8 cellular contexts compared by ENCODE assay signal in genomic region chr1:206505702-206506375, GRCh38. TPM values are rescaled to one million over a fixed set of nuclear protein-coding genes. Genes with fewer than 3 reads are reported as not detected.
DNase-seq lines count a peak whose midpoint lies in the region; ATAC-seq and TF ChIP-seq lines count a peak whose summit lies in the region.

No MANE protein-coding gene starts in this region.

- no peaks in the 10 kb centered on the region for H3K9me3 Mint-ChIP-seq in central memory CD8-positive, alpha-beta T cell
- no peaks in the 10 kb centered on the region for H3K9me3 Mint-ChIP-seq in nephron progenitor cell

- no peak overlapping the region for H3K27ac Mint-ChIP-seq in central memory CD8-positive, alpha-beta T cell (ENCODE audit: low read depth)
- no peak overlapping the region for H3K27ac Mint-ChIP-seq in nephron progenitor cell

- DNase-seq in EL (peak; percentile 38), LHCN-M2 (ENCODE audit: low read depth) (peak; percentile 51), nephron progenitor cell (no peak), HUDEP-2 (lab: John Stamatoyannopoulos, UW; ENCODE audit: unreplicated experiment in 76 of 76) (no peak)
- no peak for DNase-seq in central memory CD8-positive, alpha-beta T cell (ENCODE audit: low spot score in 2 of 2)

- H3K4me1 Mint-ChIP-seq in central memory CD8-positive, alpha-beta T cell, result peaks cover 40% of the 10 kb centered on the region
- peaks cover 37% of the 10 kb centered on the region for H3K4me1 Mint-ChIP-seq in nephron progenitor cell

- peak overlapping the region; percentile 77 for H3K4me3 Mint-ChIP-seq in central memory CD8-positive, alpha-beta T cell
- H3K4me3 Mint-ChIP-seq in nephron progenitor cell, result peak overlapping the region; percentile 69

- ATAC-seq in central memory CD8-positive, alpha-beta T cell (replicated peaks; ENCODE audit: extremely low read depth, poor library complexity, severe bottlenecking), result no peak
- ATAC-seq in HG03135 (IDR thresholded peaks at IDR 0.05; ENCODE audit: unreplicated experiment), result no peak
- no peak for ATAC-seq in HG03457 (IDR thresholded peaks at IDR 0.05; ENCODE audit: unreplicated experiment)
- ATAC-seq in GM18868 (IDR thresholded peaks at IDR 0.05; ENCODE audit: unreplicated experiment), result no peak

- peak; percentile 53 for TF ChIP-seq CTCF in nephron progenitor cell (IDR thresholded peaks at IDR 0.05)

- H3K27me3 Mint-ChIP-seq in central memory CD8-positive, alpha-beta T cell, result peaks cover 19% of the 10 kb centered on the region
- peaks cover 90% of the 10 kb centered on the region for H3K27me3 Mint-ChIP-seq in nephron progenitor cell (ENCODE audit: low read depth, poor library complexity)

- H3K36me3 Mint-ChIP-seq in central memory CD8-positive, alpha-beta T cell (ENCODE audit: insufficient read depth), result peaks cover 3% of the 10 kb centered on the region
- no peaks in the 10 kb centered on the region for H3K36me3 Mint-ChIP-seq in nephron progenitor cell (ENCODE audit: low read depth)

RNA-seq across cellular contexts. Expression of gene RASSF5, which starts 1.5 kb away (rescaled TPM):
- total RNA-seq in LHCN-M2 (2014; rRNA removed), result 0.19 and 0.63 TPM in 2 replicates
- 0.75 TPM for polyA plus RNA-seq in LHCN-M2 (2012)

RNA-seq across cellular contexts. Expression of gene IKBKE, which starts 35.6 kb away (rescaled TPM):
- 9.2 and 10.7 TPM in 2 replicates for total RNA-seq in LHCN-M2 (2014; rRNA removed)
- polyA plus RNA-seq in LHCN-M2 (2012), result 11.1 TPM

Comparison
In these comparisons a context has a peak if more than half of its experiments do, and no peak if none do; other contexts are left out.
1. DNase-seq: peak in EL (single experiment) and LHCN-M2 (single experiment); none in central memory CD8-positive, alpha-beta T cell (0 of 2), nephron progenitor cell (single experiment) and HUDEP-2 (0 of 76).